In genomic region chr3:111801697-111802655, GRCh38 we compare ENCODE assay signal across 10 cellular contexts. TPM values are rescaled to one million over a fixed set of nuclear protein-coding genes. Genes with fewer than 3 reads are reported as not detected.
DNase-seq lines count a peak whose midpoint lies in the region; ATAC-seq and TF ChIP-seq lines count a peak whose summit lies in the region.
"Had no signal": no experiment of that assay in that cellular context is flagged by ENCODE, and none has a peak within 500 bp of the region (broad histone marks: within the 10 kb centered on the region; RNA-seq: fewer than 3 reads in every experiment).

No MANE protein-coding gene starts in this region.

- H3K27me3 ChIP-seq in prostate gland (replicated peaks; ENCODE audit: insufficient read depth) (no peaks in the 10 kb centered on the region), H7 (ENCODE audit: control insufficient read depth, insufficient read depth, low read length) (no peaks in the 10 kb centered on the region)

- TF ChIP-seq POLR2A in prostate gland (IDR thresholded peaks at IDR 0.05): no peak

- TF ChIP-seq CTCF in prostate gland (IDR thresholded peaks at IDR 0.05): no peak

- no peaks in the 10 kb centered on the region for H3K4me1 ChIP-seq in prostate gland (replicated peaks)

- DNase-seq in AG20443 (ENCODE audit: low spot score) (peak; percentile 42), SW 1271 (lab: John Stamatoyannopoulos, UW) (peak; percentile 13 to 65), foreskin melanocyte (peak; percentile 45), prostate gland (ENCODE audit: low spot score) (no peak), H7 (no peak), NCI-H510A (lab: John Stamatoyannopoulos, UW) (no peak)
- DNase-seq: cerebellar nuclear complex had no signal

- peak overlapping the region; percentile 27 to 48 for H3K27ac ChIP-seq in prostate gland
- H3K27ac ChIP-seq: VCaP had no signal

- ATAC-seq in HG03469 (IDR thresholded peaks at IDR 0.05; ENCODE audit: unreplicated experiment): no peak
- ATAC-seq in GM21723 (IDR thresholded peaks at IDR 0.05; ENCODE audit: unreplicated experiment): no peak

- intact Hi-C loops in prostate gland (cut with DNase I): loop anchor here (5.0 to 10.0 kb wide), 2 partner anchors 55 to 67 kb away; partner anchors contain the start of gene PHLDB2

- H3K4me3 ChIP-seq in prostate gland (no peak overlapping the region), H7 (ENCODE audit: insufficient read depth, low read depth, low read length) (no peak overlapping the region)

- H3K9me3 ChIP-seq in prostate gland: no peaks in the 10 kb centered on the region

- 63% methylated on average over 1 of the region's 1 CpG for WGBS in prostate gland

- H3K36me3 ChIP-seq in prostate gland (no peaks in the 10 kb centered on the region), H7 (replicated peaks; ENCODE audit: control insufficient read depth, insufficient read depth, low read length) (no peaks in the 10 kb centered on the region)

RNA-seq across cellular contexts. Expression of gene PHLDB2, which starts 57.1 kb away (rescaled TPM):
- 10 to 100 TPM; 15.3 to 32.3 TPM for total RNA-seq in prostate gland
- total RNA-seq in H7 (2014; rRNA removed; shearing (Covaris generic)): 39.6 and 43.3 TPM in 2 replicates

Comparison
In these comparisons a context has a peak if more than half of its experiments do, and no peak if none do; other contexts are left out.
1. DNase-seq: peak in AG20443 (single experiment), SW 1271 (2 of 2) and foreskin melanocyte (single experiment); none in prostate gland (single experiment), H7 (single experiment) and NCI-H510A (single experiment).